Comparison of ENCODE assay signal across 26 cellular contexts in the genomic region with DNA sequence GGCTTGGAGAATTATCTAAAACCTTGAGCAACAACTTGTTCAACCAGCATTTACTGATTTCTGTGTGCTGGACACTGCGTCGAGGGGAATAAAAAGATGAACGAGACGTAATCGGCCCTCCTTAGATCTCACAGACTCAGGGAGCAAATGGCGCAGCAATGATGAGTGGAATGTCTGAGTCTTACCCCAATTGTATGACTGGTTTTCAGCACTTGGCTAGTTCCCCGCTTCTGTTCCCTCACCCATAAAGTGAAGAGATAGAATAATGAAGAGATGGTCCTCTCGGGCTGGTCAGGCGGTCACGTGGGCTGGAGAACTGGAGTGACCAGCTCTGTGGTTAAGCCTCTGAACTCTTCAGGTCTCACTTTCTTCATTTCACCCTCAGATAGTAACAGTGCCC. TPM values are rescaled to one million over a fixed set of nuclear protein-coding genes. Genes with fewer than 3 reads are reported as not detected.
"Had no signal": no experiment of that assay in that cellular context is flagged by ENCODE, and none has a peak within 500 bp of the region (broad histone marks: within the 10 kb centered on the region; RNA-seq: fewer than 3 reads in every experiment).

No MANE protein-coding gene starts in this region.

- H3K4me3 ChIP-seq: breast epithelium had no signal

- H3K4me2 ChIP-seq: KMS-11 had no signal

- H3K27ac Mint-ChIP-seq: activated CD8-positive, alpha-beta T cell treated with anti-CD3 and anti-CD28 coated beads for 36 hours; activated naive CD4-positive, alpha-beta T cell treated with anti-CD3 and anti-CD28 coated beads, Interleukin-2, amount 10 ng/mL, durations not matched to agents 7 days and 5 days; activated naive CD8-positive, alpha-beta T cell treated with anti-CD3 and anti-CD28 coated beads for 36 hours; activated T-cell treated with anti-CD3 and anti-CD28 coated beads, Interleukin-2, amount 50 U/mL, for 72 hours; activated T-helper 2 cell treated with anti-CD3 and anti-CD28 coated beads, Interferon-gamma antibody, Interleukin-2, Interleukin-4, amounts not matched to agents 10 μg/mL and 5 μg/mL and 100 μg/mL, durations not matched to agents 14 hours and 24 hours and 36 hours; T-cell had no signal

- H3K27me3 Mint-ChIP-seq: activated naive CD4-positive, alpha-beta T cell treated with anti-CD3 and anti-CD28 coated beads, Interleukin-2, amount 10 ng/mL, durations not matched to agents 7 days and 5 days had no signal

- H3K36me3 ChIP-seq: breast epithelium, WERI-Rb-1 had no signal

- H3K9ac ChIP-seq: KMS-11 had no signal

- DNase-seq: activated CD4-positive, alpha-beta T cell treated with anti-CD3 and anti-CD28 coated beads for 4 hours; activated CD8-positive, alpha-beta memory T cell treated with anti-CD3 and anti-CD28 coated beads, Interleukin-2, amount 50 U/mL, for 4 hours; activated CD8-positive, alpha-beta T cell treated with anti-CD3 and anti-CD28 coated beads for 36 hours; activated gamma-delta T cell treated with Interleukin-2 at 50 U/mL for 16 hours; activated naive CD4-positive, alpha-beta T cell treated with anti-CD3 and anti-CD28 coated beads, Interleukin-2, amount 10 ng/mL, durations not matched to agents 7 days and 5 days; activated naive CD8-positive, alpha-beta T cell treated with anti-CD3 and anti-CD28 coated beads for 36 hours; activated T-cell treated with anti-CD3 and anti-CD28 coated beads, Interleukin-2, amount 50 U/mL, for 72 hours; anterior cingulate cortex; central memory CD4-positive, alpha-beta T cell; NCI-H1092; NCI-H1417; NCI-H1930; NCI-H510A treated with DMSO at 0.1 percent for 48 hours; NCI-H69; NK-92 treated with Interleukin-12 subunit alpha and Interleukin-12 subunit beta, amount 100 ng/mL, for 24 hours; OCI-M1; SHP77; T-cell; WERI-Rb-1 had no signal

- H3K4me1 ChIP-seq: breast epithelium had no signal

- H3K9me3 Mint-ChIP-seq: activated CD8-positive, alpha-beta T cell treated with anti-CD3 and anti-CD28 coated beads for 36 hours; activated naive CD4-positive, alpha-beta T cell treated with anti-CD3 and anti-CD28 coated beads, Interleukin-2, amount 10 ng/mL, durations not matched to agents 7 days and 5 days; activated naive CD8-positive, alpha-beta T cell treated with anti-CD3 and anti-CD28 coated beads for 36 hours; activated T-cell treated with anti-CD3 and anti-CD28 coated beads, Interleukin-2, amount 50 U/mL, for 72 hours; activated T-helper 2 cell treated with anti-CD3 and anti-CD28 coated beads, Interferon-gamma antibody, Interleukin-2, Interleukin-4, amounts not matched to agents 10 μg/mL and 5 μg/mL and 100 μg/mL, durations not matched to agents 14 hours and 24 hours and 36 hours; T-cell had no signal

- H3K4me1 Mint-ChIP-seq: activated naive CD4-positive, alpha-beta T cell treated with anti-CD3 and anti-CD28 coated beads, Interleukin-2, amount 10 ng/mL, durations not matched to agents 7 days and 5 days; activated naive CD8-positive, alpha-beta T cell treated with anti-CD3 and anti-CD28 coated beads for 36 hours; T-cell had no signal

- H3K9me3 ChIP-seq: breast epithelium had no signal

- H3K4me3 Mint-ChIP-seq: activated CD8-positive, alpha-beta T cell treated with anti-CD3 and anti-CD28 coated beads for 36 hours; activated naive CD4-positive, alpha-beta T cell treated with anti-CD3 and anti-CD28 coated beads, Interleukin-2, amount 10 ng/mL, durations not matched to agents 7 days and 5 days; activated naive CD8-positive, alpha-beta T cell treated with anti-CD3 and anti-CD28 coated beads for 36 hours; activated T-cell treated with anti-CD3 and anti-CD28 coated beads, Interleukin-2, amount 50 U/mL, for 72 hours; T-cell had no signal

- H3K27me3 ChIP-seq: breast epithelium had no signal

- H3K36me3 Mint-ChIP-seq: activated naive CD4-positive, alpha-beta T cell treated with anti-CD3 and anti-CD28 coated beads, Interleukin-2, amount 10 ng/mL, durations not matched to agents 7 days and 5 days; activated naive CD8-positive, alpha-beta T cell treated with anti-CD3 and anti-CD28 coated beads for 36 hours; T-cell had no signal

- ATAC-seq: activated CD4-positive, CD25-positive, alpha-beta regulatory T cell treated with anti-CD3 and anti-CD28 coated beads, Interleukin-2, amount 50 U/mL, for 24 hours; activated CD8-positive, alpha-beta T cell treated with anti-CD3 and anti-CD28 coated beads for 36 hours; activated T-cell treated with anti-CD3 and anti-CD28 coated beads, Interleukin-2, amount 50 U/mL, for 72 hours; Panc1; T-cell had no signal

- H3K27ac ChIP-seq: breast epithelium, KMS-11, RWPE1, WERI-Rb-1 had no signal

RNA-seq across cellular contexts. Expression of a gene that starts 17.3 kb away (rescaled TPM):
- total RNA-seq: activated CD8-positive, alpha-beta T cell treated with anti-CD3 and anti-CD28 coated beads for 36 hours; activated naive CD8-positive, alpha-beta T cell treated with anti-CD3 and anti-CD28 coated beads for 36 hours; activated T-helper 2 cell treated with anti-CD3 and anti-CD28 coated beads, Interferon-gamma antibody, Interleukin-2, Interleukin-4, amounts not matched to agents 10 μg/mL and 5 μg/mL and 100 μg/mL, durations not matched to agents 14 hours and 24 hours and 36 hours; T-helper 2 cell treated with Interferon-gamma antibody and Interleukin-4, amounts not matched to agents 100 ng/mL and 5 ng/mL, for 36 hours had no signal
